Comparison of ENCODE assay signal across 1 cellular context in the genomic region with DNA sequence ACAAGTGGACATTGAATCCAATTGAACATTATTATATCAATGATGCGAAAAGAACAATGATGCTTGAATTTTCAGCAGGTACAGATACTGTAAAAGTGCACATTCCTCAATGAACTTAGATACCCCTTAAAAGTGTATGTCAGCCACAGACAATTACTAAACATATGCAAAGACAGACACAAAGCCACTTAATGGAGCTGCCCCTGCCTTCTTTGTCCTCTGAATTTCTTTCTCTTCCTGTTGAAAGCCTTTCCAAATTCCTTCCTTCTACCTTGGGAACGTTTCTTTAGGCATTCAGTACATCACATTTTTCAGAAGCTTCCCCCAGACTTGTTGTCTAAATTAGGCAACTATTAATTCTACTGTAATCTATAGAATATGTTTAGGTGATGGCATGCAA.
TF ChIP-seq lines count a peak whose summit lies in the region.

No MANE protein-coding gene starts in this region.

TF ChIP-seq in WTC11, 78 proteins besides CTCF, POLR2A, EP300 and RAD21 (continued from another document):
- TF ChIP-seq ZNF532 (CRISPR knock-in tag; IDR thresholded peaks at IDR 0.05; ENCODE audit: borderline replicate concordance) (no peak), ZNF425 (CRISPR knock-in tag; conservative IDR thresholded peaks at IDR 0.05) (peak; percentile 31; the same call in 1 of the 2 replicates), TEAD1 (CRISPR knock-in tag; IDR thresholded peaks at IDR 0.05) (peak; percentile 89; the same call in 1 of the 2 replicates), SMAD4 (CRISPR knock-in tag; IDR thresholded peaks at IDR 0.05) (no peak), JUN (CRISPR knock-in tag; IDR thresholded peaks at IDR 0.05) (no peak)
